ENCODE assay signal across 1 cellular context in the genomic region with DNA sequence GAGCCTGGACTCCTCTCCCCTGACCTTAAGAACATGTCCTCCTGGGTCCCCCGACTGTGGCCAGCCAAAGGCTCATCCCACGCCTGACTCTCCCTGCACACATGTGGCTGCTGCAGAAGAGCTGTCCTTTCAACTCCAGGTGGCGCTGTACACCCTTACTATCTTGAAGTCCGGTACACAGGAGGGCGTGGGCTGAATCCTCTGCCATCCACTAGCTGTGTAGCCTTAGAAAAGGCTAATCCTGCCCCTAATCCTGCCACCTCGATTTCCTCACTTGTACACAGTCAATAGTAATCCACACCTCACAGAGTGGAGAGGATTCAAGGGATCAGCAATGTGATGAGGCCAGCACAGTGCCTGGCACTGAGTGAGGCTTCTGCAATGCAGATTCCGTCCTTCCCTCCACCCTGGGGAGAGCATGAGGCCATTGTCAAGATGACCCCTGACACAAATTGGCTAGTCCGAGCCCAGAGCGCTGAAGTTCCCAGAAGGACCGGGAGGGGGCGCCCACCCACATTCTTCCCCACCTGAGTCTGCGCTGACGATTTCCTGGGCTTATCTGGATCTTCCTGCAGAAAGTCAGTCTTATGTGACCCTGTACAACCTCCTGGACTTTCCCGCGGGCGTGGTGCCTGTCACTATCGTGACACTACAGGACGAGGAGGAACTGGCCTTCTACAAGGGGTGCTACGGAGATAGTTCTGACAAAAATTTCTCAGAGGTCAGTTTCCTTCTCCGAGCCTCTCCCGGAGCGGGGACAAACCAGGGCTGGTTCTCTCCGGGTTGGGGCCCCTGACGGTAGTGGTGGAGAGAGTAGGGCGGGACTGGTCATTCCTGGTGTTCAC.
TF ChIP-seq lines count a peak whose summit lies in the region.

No MANE protein-coding gene starts in this region.

TF ChIP-seq in HepG2, 621 proteins besides CTCF, POLR2A, EP300 and RAD21 (continued from another document):
- TF ChIP-seq, protein P1, sequence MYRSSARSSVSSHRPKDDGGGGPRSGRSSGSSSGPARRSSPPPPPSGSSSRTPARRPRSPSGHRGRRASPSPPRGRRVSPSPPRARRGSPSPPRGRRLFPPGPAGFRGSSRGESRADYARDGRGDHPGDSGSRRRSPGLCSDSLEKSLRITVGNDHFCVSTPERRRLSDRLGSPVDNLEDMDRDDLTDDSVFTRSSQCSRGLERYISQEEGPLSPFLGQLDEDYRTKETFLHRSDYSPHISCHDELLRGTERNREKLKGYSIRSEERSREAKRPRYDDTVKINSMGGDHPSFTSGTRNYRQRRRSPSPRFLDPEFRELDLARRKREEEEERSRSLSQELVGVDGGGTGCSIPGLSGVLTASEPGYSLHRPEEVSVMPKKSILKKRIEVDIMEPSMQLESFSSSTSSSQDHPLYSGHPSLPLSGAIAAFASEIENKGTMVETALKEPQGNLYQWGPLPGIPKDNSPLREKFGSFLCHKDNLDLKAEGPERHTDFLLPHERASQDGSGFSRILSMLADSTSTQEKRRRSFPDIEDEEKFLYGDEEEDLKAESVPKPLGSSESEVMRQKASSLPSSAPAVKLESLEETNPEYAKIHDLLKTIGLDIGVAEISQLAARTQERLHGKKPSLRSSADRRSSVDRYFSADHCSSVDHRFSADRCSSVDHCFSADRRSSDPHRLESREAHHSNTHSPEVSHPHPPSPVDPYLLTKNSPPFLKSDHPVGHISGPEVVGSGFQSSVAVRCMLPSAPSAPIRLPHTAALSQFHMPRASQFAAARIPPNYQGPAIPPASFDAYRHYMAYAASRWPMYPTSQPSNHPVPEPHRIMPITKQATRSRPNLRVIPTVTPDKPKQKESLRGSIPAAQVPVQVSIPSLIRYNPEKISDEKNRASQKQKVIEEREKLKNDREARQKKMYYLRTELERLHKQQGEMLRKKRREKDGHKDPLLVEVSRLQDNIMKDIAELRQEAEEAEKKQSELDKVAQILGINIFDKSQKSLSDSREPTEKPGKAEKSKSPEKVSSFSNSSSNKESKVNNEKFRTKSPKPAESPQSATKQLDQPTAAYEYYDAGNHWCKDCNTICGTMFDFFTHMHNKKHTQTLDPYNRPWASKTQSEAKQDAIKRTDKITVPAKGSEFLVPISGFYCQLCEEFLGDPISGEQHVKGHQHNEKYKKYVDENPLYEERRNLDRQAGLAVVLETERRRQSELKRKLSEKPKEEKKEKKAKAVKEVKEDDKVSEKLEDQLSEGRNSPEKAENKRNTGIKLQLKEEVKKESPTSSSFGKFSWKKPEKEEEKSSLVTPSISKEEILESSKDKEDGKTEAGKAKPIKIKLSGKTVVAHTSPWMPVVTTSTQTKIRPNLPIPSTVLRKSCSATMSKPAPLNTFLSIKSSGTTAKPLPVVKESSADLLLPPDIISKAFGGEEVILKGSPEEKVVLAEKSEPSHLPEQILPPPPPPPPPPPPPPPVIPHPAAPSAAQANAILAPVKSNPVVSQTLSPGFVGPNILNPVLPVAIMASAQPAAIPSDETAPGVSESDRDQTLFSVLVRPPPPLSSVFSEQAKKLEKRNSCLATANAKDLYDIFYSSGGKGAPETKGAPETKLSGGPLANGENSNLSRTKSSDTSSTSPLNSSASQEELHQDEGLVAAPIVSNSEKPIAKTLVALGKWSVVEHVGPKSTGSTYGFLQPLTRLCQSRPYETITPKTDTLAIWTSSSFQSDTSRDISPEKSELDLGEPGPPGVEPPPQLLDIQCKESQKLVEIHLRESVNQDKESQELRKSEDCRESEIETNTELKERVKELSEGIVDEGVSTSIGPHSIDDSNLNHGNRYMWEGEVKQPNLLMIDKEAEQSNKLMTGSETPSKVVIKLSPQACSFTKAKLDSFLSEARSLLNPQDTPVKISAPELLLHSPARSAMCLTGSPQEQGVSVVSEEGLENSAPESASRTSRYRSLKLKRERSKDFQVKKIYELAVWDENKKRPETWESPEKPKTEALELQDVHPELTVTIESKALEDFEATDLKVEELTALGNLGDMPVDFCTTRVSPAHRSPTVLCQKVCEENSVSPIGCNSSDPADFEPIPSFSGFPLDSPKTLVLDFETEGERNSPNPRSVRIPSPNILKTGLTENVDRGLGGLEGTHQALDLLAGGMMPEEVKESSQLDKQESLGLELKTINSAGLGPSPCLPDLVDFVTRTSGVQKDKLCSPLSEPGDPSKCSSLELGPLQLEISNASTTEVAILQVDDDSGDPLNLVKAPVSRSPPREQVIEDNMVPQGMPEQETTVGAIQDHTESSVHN (CRISPR knock-in tag; IDR thresholded peaks at IDR 0.05) = 0 out of 2 replicates have a peak, but pooled peaks have one; percentile 21
- TF ChIP-seq ZNF614 (CRISPR knock-in tag; IDR thresholded peaks at IDR 0.05; ENCODE audit: borderline replicate concordance) = no peak
- TF ChIP-seq, protein P2, sequence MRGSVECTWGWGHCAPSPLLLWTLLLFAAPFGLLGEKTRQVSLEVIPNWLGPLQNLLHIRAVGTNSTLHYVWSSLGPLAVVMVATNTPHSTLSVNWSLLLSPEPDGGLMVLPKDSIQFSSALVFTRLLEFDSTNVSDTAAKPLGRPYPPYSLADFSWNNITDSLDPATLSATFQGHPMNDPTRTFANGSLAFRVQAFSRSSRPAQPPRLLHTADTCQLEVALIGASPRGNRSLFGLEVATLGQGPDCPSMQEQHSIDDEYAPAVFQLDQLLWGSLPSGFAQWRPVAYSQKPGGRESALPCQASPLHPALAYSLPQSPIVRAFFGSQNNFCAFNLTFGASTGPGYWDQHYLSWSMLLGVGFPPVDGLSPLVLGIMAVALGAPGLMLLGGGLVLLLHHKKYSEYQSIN (CRISPR knock-in tag; IDR thresholded peaks at IDR 0.05; ENCODE audit: borderline replicate concordance) = no peak
TF ChIP-seq in HepG2: peak in this region for 39.
